Comparison of ENCODE assay signal across 16 cellular contexts in the genomic region with DNA sequence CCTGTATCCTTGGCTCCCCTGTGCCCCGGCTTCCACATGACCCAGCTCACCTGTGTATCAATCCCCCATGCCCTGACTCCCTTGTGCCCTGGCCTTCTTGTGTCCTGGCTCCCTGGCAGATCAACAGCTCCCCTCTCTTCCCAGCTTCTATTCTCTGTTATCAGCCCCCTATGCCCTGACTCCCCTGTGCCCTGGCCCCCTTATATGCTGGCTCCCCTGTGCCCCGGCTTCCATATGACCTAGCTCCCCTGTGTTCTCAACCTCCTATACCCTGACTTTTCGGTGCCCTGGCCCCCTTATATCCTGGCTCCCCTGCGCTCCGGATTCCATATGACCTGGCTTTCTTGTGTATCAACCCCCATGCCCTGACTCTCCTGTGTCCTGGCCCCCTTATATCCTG.
A peak's percentile ranks its signal among the peaks of the same experiment; 100 is the strongest.
DNase-seq lines count a peak whose midpoint lies in the region; ATAC-seq and TF ChIP-seq lines count a peak whose summit lies in the region.
"Had no signal": no experiment of that assay in that cellular context is flagged by ENCODE, and none has a peak within 500 bp of the region (broad histone marks: within the 10 kb centered on the region; RNA-seq: fewer than 3 reads in every experiment).

No MANE protein-coding gene starts in this region.

- peak overlapping the region in 5 of 6 donors; percentile 41 to 79 (median 60) for H3K27ac Mint-ChIP-seq in immature natural killer cell
- peak overlapping the region; percentile 58 for H3K27ac Mint-ChIP-seq in nephron progenitor cell
- H3K27ac Mint-ChIP-seq: CD4-positive, alpha-beta memory T cell; HFFc6 had no signal

- H3K27me3 Mint-ChIP-seq in immature natural killer cell (ENCODE audit: low read depth in 3 of 3): no peaks in the 10 kb centered on the region
- peaks cover 17% of the 10 kb centered on the region for H3K27me3 Mint-ChIP-seq in nephron progenitor cell (ENCODE audit: low read depth, poor library complexity)

- DNase-seq in activated effector memory CD4-positive, alpha-beta T cell treated with anti-CD3 and anti-CD28 coated beads, Interleukin-2, amount 50 U/mL, for 16 hours: peak; percentile 48
- no peak for DNase-seq in activated effector memory CD4-positive, alpha-beta T cell treated with Interleukin-2 at 50 U/mL for 16 hours
- DNase-seq in immature natural killer cell (no peak), nephron progenitor cell (no peak), activated gamma-delta T cell (lab: John Stamatoyannopoulos, UW) (no peak), kidney glomerular epithelial cell (lab: John Stamatoyannopoulos, UW) (no peak), LoVo (ENCODE audit: low spot score) (no peak)
- DNase-seq: AML-193; CD4-positive, alpha-beta memory T cell; DMS53; DND-41; EL; HFFc6 had no signal

- H3K4me3 Mint-ChIP-seq in immature natural killer cell (peak overlapping the region in 4 of 5 donors; percentile 6 to 53 (median 52)), nephron progenitor cell (no peak overlapping the region)
- H3K4me3 Mint-ChIP-seq: CD4-positive, alpha-beta memory T cell; HFFc6 had no signal

- TF ChIP-seq CTCF in nephron progenitor cell (IDR thresholded peaks at IDR 0.05): no peak

- H3K36me3 Mint-ChIP-seq in immature natural killer cell (peaks cover 17 to 59% (median 41%) of the 10 kb centered on the region in 3 donors), nephron progenitor cell (ENCODE audit: low read depth) (peaks cover 90% of the 10 kb centered on the region)

- H3K9me3 Mint-ChIP-seq in immature natural killer cell (peaks cover 0 to 2% (median 0%) of the 10 kb centered on the region in 6 donors), nephron progenitor cell (peaks cover 23% of the 10 kb centered on the region)
- H3K9me3 Mint-ChIP-seq: HFFc6 had no signal

- H3K4me1 Mint-ChIP-seq in immature natural killer cell (peaks cover 32 to 48% of the 10 kb centered on the region in 2 donors), nephron progenitor cell (peaks cover 14% of the 10 kb centered on the region)
- H3K4me1 Mint-ChIP-seq: CD4-positive, alpha-beta memory T cell had no signal

- ATAC-seq in HG03108 (IDR thresholded peaks at IDR 0.05; ENCODE audit: unreplicated experiment): no peak
- ATAC-seq: A549, GM12878 had no signal
